10 cellular contexts compared by ENCODE assay signal in genomic region chr9:114097613-114098020, GRCh38. TPM values are rescaled to one million over a fixed set of nuclear protein-coding genes. Genes with fewer than 3 reads are reported as not detected.
DNase-seq lines count a peak whose midpoint lies in the region; ATAC-seq and TF ChIP-seq lines count a peak whose summit lies in the region.
"Had no signal": no experiment of that assay in that cellular context is flagged by ENCODE, and none has a peak within 500 bp of the region (broad histone marks: within the 10 kb centered on the region; RNA-seq: fewer than 3 reads in every experiment).

No MANE protein-coding gene starts in this region.

- no peaks in the 10 kb centered on the region for H3K36me3 ChIP-seq in osteoblast (ENCODE audit: insufficient read depth, low read length)

- H3K4me1 ChIP-seq in osteoblast (ENCODE audit: insufficient read depth, low read length) = no peaks in the 10 kb centered on the region

- peaks cover 29% of the 10 kb centered on the region for H3K27me3 ChIP-seq in osteoblast (ENCODE audit: insufficient read depth, low read length)

- H3K27ac ChIP-seq in osteoblast (ENCODE audit: low read depth, low read length) = no peak overlapping the region

- no peak for TF ChIP-seq CTCF in epithelial cell of esophagus (IDR thresholded peaks at IDR 0.05; ENCODE audit: insufficient read depth, low read depth, low read length, missing control alignments)
- TF ChIP-seq CTCF in osteoblast (IDR thresholded peaks at IDR 0.05; ENCODE audit: extremely low read depth, low read depth, low read length) = no peak

- H3K9me3 ChIP-seq in osteoblast (ENCODE audit: low read depth, low read length) = peaks cover 6% of the 10 kb centered on the region

- peak; percentile 31 for DNase-seq in COLO668 (lab: John Stamatoyannopoulos, UW; ENCODE audit: unreplicated experiment)
- peak; percentile 13 for DNase-seq in LoVo (ENCODE audit: low spot score)
- DNase-seq in epithelial cell of esophagus (ENCODE audit: low read depth) = peak; percentile 47
- peak; percentile 72 for DNase-seq in osteoblast (ENCODE audit: insufficient read length, low spot score, missing footprints)
- DNase-seq in activated CD4-positive, CD25-positive, alpha-beta regulatory T cell treated with anti-CD3 and anti-CD28 coated beads, Interleukin-2, amount 50 U/mL, for 72 hours = no peak
- DNase-seq: NCI-H446 had no signal

- H3K4me3 ChIP-seq in epithelial cell of esophagus (ENCODE audit: low read length) (peak overlapping the region; percentile 21), osteoblast (ENCODE audit: insufficient read depth, low read length) (no peak overlapping the region)

- peak overlapping the region; percentile 53 for H3K4me2 ChIP-seq in osteoblast (ENCODE audit: insufficient read depth, low read length)

- no peak for ATAC-seq in HG03354 (IDR thresholded peaks at IDR 0.05; ENCODE audit: poor library complexity, severe bottlenecking, unreplicated experiment)
- no peak for ATAC-seq in HG02884 (IDR thresholded peaks at IDR 0.05; ENCODE audit: unreplicated experiment)
- no peak for ATAC-seq in GM21515 (IDR thresholded peaks at IDR 0.05; ENCODE audit: unreplicated experiment)

- H4K20me1 ChIP-seq in osteoblast (ENCODE audit: insufficient read depth, low read length) = no peaks in the 10 kb centered on the region

- no peaks in the 10 kb centered on the region for H3K79me2 ChIP-seq in osteoblast (ENCODE audit: insufficient read depth, low read length)

- H2AFZ ChIP-seq in osteoblast (ENCODE audit: low read length) = no peak overlapping the region

RNA-seq across cellular contexts. Expression of gene KIF12, which starts 1.5 kb away (rescaled TPM):
- total RNA-seq in osteoblast = not detected in 2 replicates

RNA-seq across cellular contexts. Expression of gene AMBP, which starts 19.5 kb away (rescaled TPM):
- not detected in 2 replicates for total RNA-seq in osteoblast
- total RNA-seq: pulmonary artery endothelial cell had no signal

RNA-seq across cellular contexts. Expression of gene COL27A1, which starts 57.7 kb away (rescaled TPM):
- total RNA-seq in osteoblast = 10.1 and 11.8 TPM in 2 replicates
